Comparison of ENCODE assay signal across 8 cellular contexts in the genomic region with DNA sequence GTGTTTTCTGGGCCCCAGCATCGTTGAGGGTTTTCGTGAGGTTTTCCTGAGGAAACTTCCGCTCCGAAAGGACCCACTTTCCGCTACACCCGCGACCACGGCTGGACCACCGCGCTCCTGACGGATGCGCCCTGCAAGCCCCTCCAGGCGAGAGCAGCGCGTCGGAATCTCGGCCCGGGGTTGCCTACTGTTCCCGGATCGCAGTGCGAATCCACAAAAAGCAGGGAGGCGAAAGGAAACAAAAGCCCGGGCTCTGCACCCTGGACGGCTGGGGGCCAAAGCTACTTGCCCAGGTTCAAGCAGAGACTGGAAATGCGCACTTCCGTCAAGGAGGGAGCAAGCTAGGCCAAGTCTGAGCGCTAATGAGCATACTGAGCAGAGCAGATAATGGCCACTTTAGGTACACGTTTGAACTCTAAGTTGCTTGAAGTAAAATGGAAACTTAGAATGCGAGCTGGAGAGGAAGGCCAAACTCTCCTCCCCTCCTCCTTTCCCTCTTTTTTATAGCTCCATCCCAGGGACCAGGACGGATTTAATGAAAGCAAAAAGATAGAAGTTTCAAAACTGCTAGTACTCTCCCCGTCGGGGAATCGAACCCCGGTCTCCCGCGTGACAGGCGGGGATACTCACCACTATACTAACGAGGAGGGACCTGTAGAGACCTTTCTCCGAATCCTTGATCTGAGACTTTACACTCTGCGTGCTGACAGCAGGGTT. TPM values are rescaled to one million over a fixed set of nuclear protein-coding genes. Genes with fewer than 3 reads are reported as not detected.
A peak's percentile ranks its signal among the peaks of the same experiment; 100 is the strongest.
DNase-seq lines count a peak whose midpoint lies in the region; ATAC-seq and TF ChIP-seq lines count a peak whose summit lies in the region.

No MANE protein-coding gene starts in this region.

- POLR2A ChIA-PET in A673 (lab: Charles Lee; ENCODE audit: low non-redundant PET), result interaction anchor here (1.8 kb wide), 1 partner anchor 49 kb away, joined by 6 read pairs; no protein-coding TSS in a partner anchor

- BruUV-seq in A673 (replicated peaks; lab: Mats Ljungman, UMichigan), result no TSS peak

- peak overlapping the region; percentile 95 for H3K27ac ChIP-seq in A673 (ENCODE audit: low read depth, low read length, poor library complexity, severe bottlenecking)

- DNase-seq in A673 (ENCODE audit: low spot score), result peak; percentile 94
- DNase-seq in NCI-H2227 (lab: John Stamatoyannopoulos, UW; ENCODE audit: unreplicated experiment), result peak; percentile 85
- peak; percentile 84 for DNase-seq in activated CD4-positive, alpha-beta T cell treated with anti-CD3 and anti-CD28 coated beads for 1 hour
- peak; percentile 46 to 81 for DNase-seq in cerebellar nuclear complex (lab: John Stamatoyannopoulos, UW)
- peak; percentile 89 for DNase-seq in kidney tubule cell (ENCODE audit: low spot score)
- DNase-seq in stimulated activated CD4-positive, alpha-beta T cell treated with anti-CD3 and anti-CD28 coated beads, Interleukin-1b, Interleukin-23, amount 100 ng/mL, for 1 hour (ENCODE audit: low read depth in 2 of 2), result peak; percentile 83 to 89

- intact Hi-C loops in A673 (cut with micrococcal nuclease; ENCODE audit: unreplicated experiment), result loop anchor here (1.0 to 5.0 kb wide), 8 partner anchors 26 to 380 kb away; a partner anchor contains a TSS

- TF ChIP-seq POLR2A in GM18526 (IDR thresholded peaks at IDR 0.05; ENCODE audit: extremely low read depth, insufficient read length), result peak; percentile 30

- H3K27me3 ChIP-seq in A673 (replicated peaks; ENCODE audit: insufficient read depth, low read depth, low read length, poor library complexity), result no peaks in the 10 kb centered on the region

- peak; percentile 26 for ATAC-seq in HG03095 (IDR thresholded peaks at IDR 0.05; ENCODE audit: unreplicated experiment)

- CTCF ChIA-PET in A673 (lab: Charles Lee), result interaction anchor here (0.7 to 1.2 kb wide), 3 partner anchors 103 to 182 kb away, joined by 3 read pairs; no protein-coding TSS in a partner anchor

- peak overlapping the region; percentile 85 for H3K4me3 ChIP-seq in A673 (ENCODE audit: low read depth, low read length, poor library complexity, severe bottlenecking)

- no peak for TF ChIP-seq CTCF in A673 (conservative IDR thresholded peaks at IDR 0.05; ENCODE audit: low read depth, low read length)

- no peaks in the 10 kb centered on the region for H3K9me3 ChIP-seq in A673 (ENCODE audit: low read depth, low read length, poor library complexity, severe bottlenecking)

- H3K36me3 ChIP-seq in A673 (ENCODE audit: insufficient read depth, low read length, poor library complexity, severe bottlenecking), result no peaks in the 10 kb centered on the region

- H3K4me1 ChIP-seq in A673 (ENCODE audit: insufficient read depth, low read length, poor library complexity, severe bottlenecking), result peaks cover 5% of the 10 kb centered on the region

RNA-seq across cellular contexts. Expression of a gene that starts 11.4 kb away (rescaled TPM):
- total RNA-seq in A673 (2021), result 209 and 230 TPM in 2 replicates

RNA-seq across cellular contexts. Expression of a gene that starts 26.0 kb away (rescaled TPM):
- 40.0 and 40.3 TPM in 2 replicates for total RNA-seq in A673 (2021)

RNA-seq across cellular contexts. Expression of a gene that starts 27.3 kb away (rescaled TPM):
- 163 and 165 TPM in 2 replicates for total RNA-seq in A673 (2021)

RNA-seq across cellular contexts. Expression of a gene that starts 31.8 kb away (rescaled TPM):
- 3.7 TPM in 2 replicates for total RNA-seq in A673 (2021)

RNA-seq across cellular contexts. Expression of a gene that starts 45.6 kb away (rescaled TPM):
- total RNA-seq in A673 (2021), result 19.4 and 25.3 TPM in 2 replicates

Comparison
In these comparisons a context has a peak if more than half of its experiments do, and no peak if none do; other contexts are left out.
1. Peak in every context shown above with its lines: DNase-seq, ATAC-seq, H3K4me3 ChIP-seq and H3K27ac ChIP-seq.